ENCODE assay signal across 17 cellular contexts in the genomic region with DNA sequence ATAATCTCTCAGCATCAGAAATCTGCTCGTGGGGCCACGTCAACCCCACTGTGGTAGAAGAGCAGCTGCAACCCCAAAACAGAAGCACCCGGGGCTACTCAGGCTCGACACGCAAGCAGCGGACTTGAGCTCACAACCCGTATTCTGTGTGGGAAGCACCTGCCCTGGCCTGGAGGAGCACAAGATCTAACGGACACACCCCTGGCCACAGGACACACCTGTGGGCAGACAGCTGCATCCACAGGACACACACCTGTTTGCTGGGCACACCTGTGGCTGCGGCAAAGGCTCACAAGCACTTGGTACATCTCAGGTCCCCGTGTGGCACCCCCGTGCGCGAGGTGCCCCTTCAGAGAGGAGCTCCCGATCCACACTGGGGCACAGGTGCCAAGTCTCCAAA.
"Had no signal": no experiment of that assay in that cellular context is flagged by ENCODE, and none has a peak within 500 bp of the region (broad histone marks: within the 10 kb centered on the region; RNA-seq: fewer than 3 reads in every experiment).

No MANE protein-coding gene starts in this region.

- H3K27me3 ChIP-seq: adrenal gland, gastrocnemius medialis, heart left ventricle, left lung, right atrium auricular region had no signal

- H3K36me3 ChIP-seq: prostate gland had no signal

- H3K27ac ChIP-seq: adrenal gland, gastrocnemius medialis, heart left ventricle, left lung, prostate gland, right atrium auricular region, VCaP had no signal

- H3K4me1 ChIP-seq: gastrocnemius medialis, left lung, prostate gland had no signal

- H3K9me3 ChIP-seq: adrenal gland, gastrocnemius medialis, heart left ventricle, left lung, prostate gland, right atrium auricular region had no signal

- ATAC-seq: activated naive CD4-positive, alpha-beta T cell treated with anti-CD3 and anti-CD28 coated beads, Interleukin-2, amount 50 U/mL, for 72 hours; gastrocnemius medialis; stimulated activated naive CD8-positive, alpha-beta T cell treated with anti-CD3 and anti-CD28 coated beads, Interleukin-15, Interleukin-2, amounts not matched to agents 100 U/mL and 50 U/mL, for 24 hours had no signal

- H3K4me3 ChIP-seq: adrenal gland, gastrocnemius medialis, heart left ventricle, left lung, prostate gland, right atrium auricular region had no signal

- DNase-seq: activated CD4-positive, alpha-beta T cell treated with anti-CD3 and anti-CD28 coated beads, Interleukin-2, amount 50 U/mL, for 4 hours; activated CD4-positive, CD25-positive, alpha-beta regulatory T cell treated with anti-CD3 and anti-CD28 coated beads, Interleukin-2, amount 50 U/mL, for 72 hours; activated gamma-delta T cell treated with Interleukin-2 at 50 U/mL for 16 hours; adrenal gland; effector CD8-positive, alpha-beta T cell; gastrocnemius medialis; heart left ventricle; left lung; midbrain; stimulated activated CD4-positive, alpha-beta T cell treated with anti-CD3 and anti-CD28 coated beads, Interleukin-12 subunit alpha, Interleukin-12 subunit beta, amount 100 ng/mL, for 4 hours; stimulated activated CD4-positive, alpha-beta T cell treated with anti-CD3 and anti-CD28 coated beads, Interleukin-1b, Interleukin-23, amount 100 ng/mL, for 48 hours; stimulated activated CD8-positive, alpha-beta memory T cell treated with anti-CD3 and anti-CD28 coated beads, Interleukin-4, amount 100 ng/mL, for 48 hours; stimulated activated naive CD8-positive, alpha-beta T cell treated with anti-CD3 and anti-CD28 coated beads, Interleukin-15, Interleukin-2, amounts not matched to agents 100 U/mL and 50 U/mL, for 24 hours had no signal
